In the genomic region with DNA sequence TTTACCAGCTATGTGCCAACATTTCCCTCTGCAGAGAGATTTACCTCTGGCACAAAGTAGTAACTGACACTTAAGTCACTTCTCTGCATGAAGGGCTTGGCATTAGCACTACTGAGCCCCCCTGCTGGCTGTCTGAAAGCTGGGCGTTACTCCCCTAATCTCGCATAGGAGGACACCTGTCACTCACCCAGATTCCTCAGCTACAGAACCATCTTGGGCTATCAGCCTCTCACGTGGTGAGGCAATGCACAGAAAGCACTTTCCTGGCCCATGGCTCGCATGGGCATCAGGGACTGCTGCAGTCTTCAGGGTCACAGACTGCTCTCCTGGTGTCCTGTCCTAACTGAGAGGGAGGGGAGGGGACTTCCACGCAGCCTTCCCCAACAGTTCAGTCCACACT, we compare ENCODE assay signal across 13 cellular contexts. TPM values are rescaled to one million over a fixed set of nuclear protein-coding genes. Genes with fewer than 3 reads are reported as not detected.
DNase-seq lines count a peak whose midpoint lies in the region; ATAC-seq lines count a peak whose summit lies in the region.
"Had no signal": no experiment of that assay in that cellular context is flagged by ENCODE, and none has a peak within 500 bp of the region (broad histone marks: within the 10 kb centered on the region; RNA-seq: fewer than 3 reads in every experiment).

No MANE protein-coding gene starts in this region.

- peak overlapping the region; percentile 98 for H3K27ac Mint-ChIP-seq in activated naive CD4-positive, alpha-beta T cell treated with anti-CD3 and anti-CD28 coated beads, Interleukin-2, amount 50 U/mL, for 24 hours
- peak overlapping the region in 1 of 2 donors; percentile 86 for H3K27ac Mint-ChIP-seq in activated naive CD4-positive, alpha-beta T cell treated with anti-CD3 and anti-CD28 coated beads, Interleukin-2, amount 50 U/mL, for 72 hours
- peak overlapping the region; percentile 29 to 93 for H3K27ac Mint-ChIP-seq in effector memory CD8-positive, alpha-beta T cell
- H3K27ac Mint-ChIP-seq in stimulated activated memory B cell treated with anti-CD40 and anti-IgM and Interleukin-4, amounts not matched to agents 10 μg/mL and 1 μg/mL and 100 μg/mL, for 72 hours: peak overlapping the region; percentile 78

- no peaks in the 10 kb centered on the region for H3K27me3 Mint-ChIP-seq in activated naive CD4-positive, alpha-beta T cell treated with anti-CD3 and anti-CD28 coated beads, Interleukin-2, amount 50 U/mL, for 24 hours
- no peaks in the 10 kb centered on the region for H3K27me3 Mint-ChIP-seq in effector memory CD8-positive, alpha-beta T cell
- H3K27me3 Mint-ChIP-seq in stimulated activated memory B cell treated with anti-CD40 and anti-IgM and Interleukin-4, amounts not matched to agents 10 μg/mL and 1 μg/mL and 100 μg/mL, for 72 hours: no peaks in the 10 kb centered on the region
- H3K27me3 Mint-ChIP-seq: T-cell had no signal

- peaks cover 14% of the 10 kb centered on the region for H3K36me3 Mint-ChIP-seq in activated naive CD4-positive, alpha-beta T cell treated with anti-CD3 and anti-CD28 coated beads, Interleukin-2, amount 50 U/mL, for 24 hours
- H3K36me3 Mint-ChIP-seq in activated naive CD4-positive, alpha-beta T cell treated with anti-CD3 and anti-CD28 coated beads, Interleukin-2, amount 50 U/mL, for 72 hours: peaks cover 0 to 57% of the 10 kb centered on the region in 2 donors
- no peaks in the 10 kb centered on the region for H3K36me3 Mint-ChIP-seq in effector memory CD8-positive, alpha-beta T cell (ENCODE audit: insufficient read depth)
- H3K36me3 Mint-ChIP-seq in stimulated activated memory B cell treated with anti-CD40 and anti-IgM and Interleukin-4, amounts not matched to agents 10 μg/mL and 1 μg/mL and 100 μg/mL, for 72 hours: no peaks in the 10 kb centered on the region
- H3K36me3 Mint-ChIP-seq: T-cell had no signal

- peaks cover 9% of the 10 kb centered on the region for H3K9me3 Mint-ChIP-seq in activated naive CD4-positive, alpha-beta T cell treated with anti-CD3 and anti-CD28 coated beads, Interleukin-2, amount 50 U/mL, for 24 hours
- peaks cover 0 to 15% of the 10 kb centered on the region in 2 donors for H3K9me3 Mint-ChIP-seq in activated naive CD4-positive, alpha-beta T cell treated with anti-CD3 and anti-CD28 coated beads, Interleukin-2, amount 50 U/mL, for 72 hours
- H3K9me3 Mint-ChIP-seq in effector memory CD8-positive, alpha-beta T cell: no peaks in the 10 kb centered on the region
- no peaks in the 10 kb centered on the region for H3K9me3 Mint-ChIP-seq in stimulated activated memory B cell treated with anti-CD40 and anti-IgM and Interleukin-4, amounts not matched to agents 10 μg/mL and 1 μg/mL and 100 μg/mL, for 72 hours
- H3K9me3 Mint-ChIP-seq: T-cell had no signal

- no peak overlapping the region for H3K4me3 Mint-ChIP-seq in activated naive CD4-positive, alpha-beta T cell treated with anti-CD3 and anti-CD28 coated beads, Interleukin-2, amount 50 U/mL, for 24 hours
- H3K4me3 Mint-ChIP-seq in effector memory CD8-positive, alpha-beta T cell: no peak overlapping the region
- H3K4me3 Mint-ChIP-seq in stimulated activated memory B cell treated with anti-CD40 and anti-IgM and Interleukin-4, amounts not matched to agents 10 μg/mL and 1 μg/mL and 100 μg/mL, for 72 hours: no peak overlapping the region

- DNase-seq in activated naive CD4-positive, alpha-beta T cell treated with anti-CD3 and anti-CD28 coated beads, Interleukin-2, amount 50 U/mL, for 72 hours (ENCODE audit: low spot score in 2 of 2): no peak
- peak; percentile 82 for DNase-seq in NCI-H82 (lab: John Stamatoyannopoulos, UW)
- DNase-seq in effector memory CD8-positive, alpha-beta T cell: no peak
- no peak for DNase-seq in LoVo (ENCODE audit: low spot score)
- no peak for DNase-seq in D341Med (ENCODE audit: low spot score)
- DNase-seq: cerebellar nuclear complex, left lung, NCI-H2081 treated with DMSO at 0.1 percent for 48 hours, T-cell had no signal

- H3K4me1 Mint-ChIP-seq in activated naive CD4-positive, alpha-beta T cell treated with anti-CD3 and anti-CD28 coated beads, Interleukin-2, amount 50 U/mL, for 24 hours: peaks cover 75% of the 10 kb centered on the region
- H3K4me1 Mint-ChIP-seq in effector memory CD8-positive, alpha-beta T cell (ENCODE audit: low read depth in 2 of 2): peaks cover 22 to 27% of the 10 kb centered on the region in 2 donors
- H3K4me1 Mint-ChIP-seq in stimulated activated memory B cell treated with anti-CD40 and anti-IgM and Interleukin-4, amounts not matched to agents 10 μg/mL and 1 μg/mL and 100 μg/mL, for 72 hours: peaks cover 43% of the 10 kb centered on the region

- no peak for ATAC-seq in activated naive CD4-positive, alpha-beta T cell treated with anti-CD3 and anti-CD28 coated beads, Interleukin-2, amount 50 U/mL, for 72 hours
- no peak for ATAC-seq in effector memory CD8-positive, alpha-beta T cell (replicated peaks)
- ATAC-seq in stimulated activated memory B cell treated with anti-CD40 and anti-IgM and Interleukin-4, amounts not matched to agents 10 μg/mL and 1 μg/mL and 100 μg/mL, for 72 hours: no peak
- no peak for ATAC-seq in HG03432 (IDR thresholded peaks at IDR 0.05; ENCODE audit: unreplicated experiment)
- ATAC-seq: left lung, sciatic nerve, T-cell had no signal

RNA-seq across cellular contexts. Expression of a gene that starts 12.0 kb away (rescaled TPM):
- 10 to 100 TPM; 37.8 to 46.0 TPM for total RNA-seq in activated naive CD4-positive, alpha-beta T cell treated with anti-CD3 and anti-CD28 coated beads, Interleukin-2, amount 50 U/mL, for 72 hours
